In genomic region chr2:1497122-1497611, GRCh38 we compare ENCODE assay signal across 12 cellular contexts.
"Had no signal": no experiment of that assay in that cellular context is flagged by ENCODE, and none has a peak within 500 bp of the region (broad histone marks: within the 10 kb centered on the region; RNA-seq: fewer than 3 reads in every experiment).

No MANE protein-coding gene starts in this region.

- H3K36me3 Mint-ChIP-seq: mesothelial cell of epicardium; stimulated activated naive B cell treated with anti-CD40 and anti-IgM and Interleukin-4, amounts not matched to agents 10 μg/mL and 1 μg/mL and 100 μg/mL, for 72 hours had no signal

- H3K9me3 Mint-ChIP-seq: activated naive CD4-positive, alpha-beta T cell treated with anti-CD3 and anti-CD28 coated beads for 36 hours; central memory CD8-positive, alpha-beta T cell; effector memory CD8-positive, alpha-beta T cell; mesothelial cell of epicardium; neural crest cell; stimulated activated naive B cell treated with anti-CD40 and anti-IgM and Interleukin-4, amounts not matched to agents 10 μg/mL and 1 μg/mL and 100 μg/mL, for 72 hours had no signal

- H3K4me1 Mint-ChIP-seq: central memory CD8-positive, alpha-beta T cell; mesothelial cell of epicardium; neural crest cell had no signal

- DNase-seq: activated CD8-positive, alpha-beta T cell treated with anti-CD3 and anti-CD28 coated beads, Interleukin-2, amount 10 ng/mL, durations not matched to agents 7 days and 5 days; activated naive CD4-positive, alpha-beta T cell treated with anti-CD3 and anti-CD28 coated beads for 36 hours; effector memory CD8-positive, alpha-beta T cell; stimulated activated CD4-positive, alpha-beta T cell treated with anti-CD3 and anti-CD28 coated beads, Interleukin-1b, Interleukin-23, amount 100 ng/mL, for 48 hours; stimulated activated naive B cell treated with anti-CD40 and anti-IgM and Interleukin-4, amounts not matched to agents 10 μg/mL and 1 μg/mL and 100 μg/mL, for 72 hours; T-helper 9 cell; trophoblast cell had no signal

- H3K27me3 ChIP-seq: hepatocyte had no signal

- H3K27me3 Mint-ChIP-seq: central memory CD8-positive, alpha-beta T cell; effector memory CD8-positive, alpha-beta T cell had no signal

- H3K4me3 Mint-ChIP-seq: activated CD8-positive, alpha-beta T cell treated with anti-CD3 and anti-CD28 coated beads, Interleukin-2, amount 10 ng/mL, durations not matched to agents 7 days and 5 days; activated naive CD4-positive, alpha-beta T cell treated with anti-CD3 and anti-CD28 coated beads for 36 hours; central memory CD8-positive, alpha-beta T cell; effector memory CD8-positive, alpha-beta T cell; mesothelial cell of epicardium; neural crest cell; stimulated activated naive B cell treated with anti-CD40 and anti-IgM and Interleukin-4, amounts not matched to agents 10 μg/mL and 1 μg/mL and 100 μg/mL, for 72 hours had no signal

- H3K27ac ChIP-seq: epithelial cell of prostate, hepatocyte had no signal

- H3K27ac Mint-ChIP-seq: activated CD8-positive, alpha-beta T cell treated with anti-CD3 and anti-CD28 coated beads, Interleukin-2, amount 10 ng/mL, durations not matched to agents 7 days and 5 days; activated naive CD4-positive, alpha-beta T cell treated with anti-CD3 and anti-CD28 coated beads for 36 hours; effector memory CD8-positive, alpha-beta T cell; mesothelial cell of epicardium; stimulated activated naive B cell treated with anti-CD40 and anti-IgM and Interleukin-4, amounts not matched to agents 10 μg/mL and 1 μg/mL and 100 μg/mL, for 72 hours had no signal

- H3K4me3 ChIP-seq: hepatocyte had no signal

- ATAC-seq: activated CD8-positive, alpha-beta T cell treated with anti-CD3 and anti-CD28 coated beads, Interleukin-2, amount 10 ng/mL, durations not matched to agents 7 days and 5 days; effector memory CD8-positive, alpha-beta T cell; stimulated activated naive B cell treated with anti-CD40 and anti-IgM and Interleukin-4, amounts not matched to agents 10 μg/mL and 1 μg/mL and 100 μg/mL, for 72 hours had no signal
